ENCODE assay signal across 10 cellular contexts in genomic region chr10:102400061-102400460, GRCh38. TPM values are rescaled to one million over a fixed set of nuclear protein-coding genes. Genes with fewer than 3 reads are reported as not detected.
DNase-seq lines count a peak whose midpoint lies in the region; ATAC-seq and TF ChIP-seq lines count a peak whose summit lies in the region.
"Had no signal": no experiment of that assay in that cellular context is flagged by ENCODE, and none has a peak within 500 bp of the region (broad histone marks: within the 10 kb centered on the region; RNA-seq: fewer than 3 reads in every experiment).

No MANE protein-coding gene starts in this region.

- H3F3A ChIP-seq in MM.1S (ENCODE audit: insufficient read depth, low read length): peaks cover 49% of the 10 kb centered on the region

- H3K9me2 ChIP-seq in MM.1S (replicated peaks; ENCODE audit: insufficient read depth, low read length): no peaks in the 10 kb centered on the region

- H2AK5ac ChIP-seq in neuronal stem cell (ENCODE audit: low read depth, low read length): peak overlapping the region; percentile 59

- peak overlapping the region; percentile 22 for H2BK5ac ChIP-seq in neuronal stem cell (ENCODE audit: low read length)

- H3K9me3 ChIP-seq in DND-41 (ENCODE audit: insufficient read depth, low read length, severe bottlenecking) (no peaks in the 10 kb centered on the region), MM.1S (replicated peaks; ENCODE audit: insufficient read depth, low read length) (no peaks in the 10 kb centered on the region), ascending aorta (no peaks in the 10 kb centered on the region), neuronal stem cell (replicated peaks in 1 of 2; ENCODE audit: control insufficient read depth in 2 of 2, insufficient read depth in 1 of 2, low read depth in 1 of 2, low read length in 2 of 2) (no peaks in the 10 kb centered on the region)
- H3K9me3 ChIP-seq: left lung had no signal

- peaks cover 4% of the 10 kb centered on the region for H3K4me1 Mint-ChIP-seq in progenitor cell of endocrine pancreas (ENCODE audit: low read depth)

- no peak overlapping the region for H3K4me3 Mint-ChIP-seq in progenitor cell of endocrine pancreas (ENCODE audit: low read depth)

- TF ChIP-seq CTCF in DND-41 (IDR thresholded peaks at IDR 0.05; ENCODE audit: borderline replicate concordance, extremely low read depth, low read length, poor library complexity, severe bottlenecking): no peak
- TF ChIP-seq CTCF in MM.1S (IDR thresholded peaks at IDR 0.05; ENCODE audit: low read length): no peak
- no peak for TF ChIP-seq CTCF in ascending aorta (IDR thresholded peaks at IDR 0.05)
- no peak for TF ChIP-seq CTCF in progenitor cell of endocrine pancreas (IDR thresholded peaks at IDR 0.05; ENCODE audit: unreplicated experiment)

- H3K9me3 Mint-ChIP-seq in progenitor cell of endocrine pancreas (ENCODE audit: low read depth): no peaks in the 10 kb centered on the region

- H3K27me3 ChIP-seq in DND-41 (ENCODE audit: insufficient read depth, low read length, poor library complexity) (no peaks in the 10 kb centered on the region), MM.1S (replicated peaks; ENCODE audit: insufficient read depth, low read length) (no peaks in the 10 kb centered on the region), ascending aorta (no peaks in the 10 kb centered on the region), neuronal stem cell (ENCODE audit: control insufficient read depth in 3 of 3, insufficient read depth in 3 of 3, low read depth in 1 of 3, low read length in 3 of 3) (peaks cover 0 to 3% (median 0%) of the 10 kb centered on the region in 3 experiments)
- H3K27me3 ChIP-seq: left lung had no signal

- peak overlapping the region; percentile 88 for H2BK120ac ChIP-seq in neuronal stem cell (ENCODE audit: low read depth, low read length)

- H3K79me1 ChIP-seq in neuronal stem cell (ENCODE audit: low read depth, low read length): peaks cover 1% of the 10 kb centered on the region

- no peak for DNase-seq in DND-41
- DNase-seq in MM.1S: no peak
- DNase-seq in ascending aorta (ENCODE audit: low spot score in 2 of 2): no peak
- no peak for DNase-seq in neuronal stem cell (ENCODE audit: low spot score)
- DNase-seq in cortex of kidney (lab: John Stamatoyannopoulos, UW): no peak
- DNase-seq in progenitor cell of endocrine pancreas (ENCODE audit: low spot score, unreplicated experiment): no peak
- DNase-seq in effector CD4-positive, alpha-beta T cell: no peak
- no peak for DNase-seq in dermis blood vessel endothelial cell

- ATAC-seq in DND-41 (ENCODE audit: insufficient read depth, low read depth): no peak

- no peak overlapping the region for H2BK15ac ChIP-seq in neuronal stem cell (ENCODE audit: low read length)

- peak overlapping the region; percentile 22 for H3K23ac ChIP-seq in neuronal stem cell (ENCODE audit: low read depth, low read length, poor library complexity)

- H3K4me1 ChIP-seq in DND-41 (ENCODE audit: insufficient read depth, low read length): peaks cover 36% of the 10 kb centered on the region
- peaks cover 24% of the 10 kb centered on the region for H3K4me1 ChIP-seq in MM.1S (ENCODE audit: low read length)
- peaks cover 14 to 24% of the 10 kb centered on the region in 2 donors for H3K4me1 ChIP-seq in ascending aorta
- peaks cover 6 to 13% of the 10 kb centered on the region in 2 donors for H3K4me1 ChIP-seq in neuronal stem cell (ENCODE audit: control insufficient read depth in 2 of 2, insufficient read depth in 1 of 2, low read depth in 1 of 2, low read length in 2 of 2)

- intact Hi-C loops in ascending aorta (cut with DNase I): no loop called here

- no peaks in the 10 kb centered on the region for H3K27me3 Mint-ChIP-seq in progenitor cell of endocrine pancreas

- H3K14ac ChIP-seq in neuronal stem cell (ENCODE audit: low read length): no peak overlapping the region

- peak overlapping the region; percentile 89 for H3K18ac ChIP-seq in neuronal stem cell (ENCODE audit: low read length)

- H3K36me3 ChIP-seq in DND-41 (ENCODE audit: insufficient read depth, low read length): no peaks in the 10 kb centered on the region
- H3K36me3 ChIP-seq in MM.1S (replicated peaks; ENCODE audit: insufficient read depth, low read length): peaks cover 15% of the 10 kb centered on the region
- peaks cover 18 to 37% of the 10 kb centered on the region in 2 donors for H3K36me3 ChIP-seq in ascending aorta
- peaks cover 0 to 62% of the 10 kb centered on the region in 2 donors for H3K36me3 ChIP-seq in neuronal stem cell (replicated peaks in 1 of 2; ENCODE audit: control insufficient read depth in 2 of 2, insufficient read depth in 2 of 2, low read length in 2 of 2)

- H3K4me2 ChIP-seq in DND-41 (ENCODE audit: insufficient read depth, low read length) (peak overlapping the region; percentile 78), MM.1S (ENCODE audit: low read depth, low read length) (peak overlapping the region; percentile 94; the same call in 1 of the 2 replicates), neuronal stem cell (ENCODE audit: insufficient read depth, low read length, poor library complexity, severe bottlenecking) (no peak overlapping the region)

- H3K9ac ChIP-seq in DND-41 (ENCODE audit: low read depth, low read length) (peak overlapping the region; percentile 74), MM.1S (ENCODE audit: low read length) (peak overlapping the region; percentile 46; the same call in 1 of the 2 replicates), neuronal stem cell (ENCODE audit: low read depth, low read length, poor library complexity) (peak overlapping the region; percentile 80)

- no peak overlapping the region for H3K27ac Mint-ChIP-seq in progenitor cell of endocrine pancreas

- no peaks in the 10 kb centered on the region for H3K36me3 Mint-ChIP-seq in progenitor cell of endocrine pancreas (ENCODE audit: insufficient read depth)

- peak overlapping the region; percentile 77 for H4K8ac ChIP-seq in neuronal stem cell (ENCODE audit: low read depth, low read length)

- peak overlapping the region; percentile 4 for H2BK12ac ChIP-seq in neuronal stem cell (ENCODE audit: low read length)

- peak overlapping the region; percentile 79 for H2AFZ ChIP-seq in DND-41 (ENCODE audit: low read depth, low read length)
- no peak overlapping the region for H2AFZ ChIP-seq in MM.1S (ENCODE audit: low read length)
- no peak overlapping the region for H2AFZ ChIP-seq in neuronal stem cell (ENCODE audit: low read length)

- H3K27ac ChIP-seq in DND-41 (ENCODE audit: low read length) (peak overlapping the region; percentile 66), MM.1S (ENCODE audit: low read length) (peak overlapping the region; percentile 71; the same call in 1 of the 2 replicates), ascending aorta (peak overlapping the region in 1 of 2 donors; percentile 84), neuronal stem cell (replicated peaks; ENCODE audit: low read length) (no peak overlapping the region)

- H3K79me2 ChIP-seq in DND-41 (ENCODE audit: insufficient read depth, low read length): 0 out of 2 replicates have a peak, but pooled peaks cover 2% of the 10 kb centered on the region
- peaks cover 45% of the 10 kb centered on the region for H3K79me2 ChIP-seq in MM.1S (ENCODE audit: low read length)

- H3K4ac ChIP-seq in neuronal stem cell (ENCODE audit: low read length): no peak overlapping the region

- WGBS in neuronal stem cell (ENCODE audit: extremely low coverage in 2 of 2, insufficient read length in 2 of 2, insufficient replicate concordance in 1 of 2), 2 donors: no CpG with 5 or more reads among the region's 18 CpGs

- H3K4me3 ChIP-seq in DND-41 (ENCODE audit: low read depth in 1 of 2, low read length in 2 of 2) (peak overlapping the region in 1 of 2 experiments; percentile 74; a peak in 2 of 4 replicates), MM.1S (ENCODE audit: low read length) (peak overlapping the region; percentile 57; the same call in 1 of the 2 replicates), ascending aorta (peak overlapping the region; percentile 57 to 75), neuronal stem cell (ENCODE audit: low read length in 2 of 2) (no peak overlapping the region)

- no peak overlapping the region for H4K91ac ChIP-seq in neuronal stem cell (ENCODE audit: low read depth, low read length, poor library complexity)

- H4K20me1 ChIP-seq in DND-41 (ENCODE audit: insufficient read depth, low read length) (0 out of 2 replicates have a peak, but pooled peaks cover 3% of the 10 kb centered on the region), MM.1S (ENCODE audit: insufficient read depth, low read length) (peaks cover 11% of the 10 kb centered on the region; the same call in 1 of the 2 replicates)

RNA-seq across cellular contexts. Expression of gene NFKB2, which starts 4.6 kb away (rescaled TPM):
- 89.2 TPM for total RNA-seq in ascending aorta
- 7.6 TPM for polyA plus RNA-seq in neuronal stem cell (2013, experiment 1 of 2)
- polyA plus RNA-seq in neuronal stem cell (2013, experiment 2 of 2): 8.2 TPM
- 21.6 and 23.1 TPM in 2 replicates for total RNA-seq in progenitor cell of endocrine pancreas
- 33.0 and 35.7 TPM in 2 replicates for total RNA-seq in dermis blood vessel endothelial cell

RNA-seq across cellular contexts. Expression of gene PSD, which starts 18.5 kb away (rescaled TPM):
- total RNA-seq in ascending aorta: not detected
- polyA plus RNA-seq in neuronal stem cell (2013, experiment 1 of 2): 2.4 TPM
- polyA plus RNA-seq in neuronal stem cell (2013, experiment 2 of 2): 1.9 TPM
- total RNA-seq in progenitor cell of endocrine pancreas: 8.9 and 10.7 TPM in 2 replicates
- 0.23 and 0.34 TPM in 2 replicates for total RNA-seq in dermis blood vessel endothelial cell

RNA-seq across cellular contexts. Expression of gene FBXL15, which starts 20.6 kb away (rescaled TPM):
- total RNA-seq in ascending aorta (16.5 TPM), progenitor cell of endocrine pancreas (14.0 and 14.9 TPM in 2 replicates), dermis blood vessel endothelial cell (9.7 and 12.6 TPM in 2 replicates)
- polyA plus RNA-seq in neuronal stem cell (2013, experiment 1 of 2): 4.7 TPM
- 4.8 TPM for polyA plus RNA-seq in neuronal stem cell (2013, experiment 2 of 2)

RNA-seq across cellular contexts. Expression of gene CUEDC2, which starts 32.3 kb away (rescaled TPM):
- total RNA-seq in ascending aorta (45.1 TPM), progenitor cell of endocrine pancreas (69.9 and 70.5 TPM in 2 replicates), dermis blood vessel endothelial cell (48.5 and 51.2 TPM in 2 replicates)
- polyA plus RNA-seq in neuronal stem cell (2013, experiment 1 of 2): 114 TPM
- 113 TPM for polyA plus RNA-seq in neuronal stem cell (2013, experiment 2 of 2)

RNA-seq across cellular contexts. Expression of gene C10orf95, which starts 51.3 kb away (rescaled TPM):
- total RNA-seq in ascending aorta (not detected), progenitor cell of endocrine pancreas (0.73 and 0.77 TPM in 2 replicates), dermis blood vessel endothelial cell (0.05 TPM in 1 of 2 replicates, not detected in the other)
- 0.10 TPM for polyA plus RNA-seq in neuronal stem cell (2013, experiment 1 of 2)
- 0.18 TPM for polyA plus RNA-seq in neuronal stem cell (2013, experiment 2 of 2)
- total RNA-seq: dermis microvascular lymphatic vessel endothelial cell had no signal

Comparison
In these comparisons a context has a peak if more than half of its experiments do, and no peak if none do; other contexts are left out.
1. H3K4me3 ChIP-seq: peak in MM.1S (single experiment) and ascending aorta (2 of 2); none in neuronal stem cell (0 of 2).
2. Peak in every context shown above with its lines, with median percentiles within 50 percentile points of each other: H3K9ac ChIP-seq.